In the genomic region with DNA sequence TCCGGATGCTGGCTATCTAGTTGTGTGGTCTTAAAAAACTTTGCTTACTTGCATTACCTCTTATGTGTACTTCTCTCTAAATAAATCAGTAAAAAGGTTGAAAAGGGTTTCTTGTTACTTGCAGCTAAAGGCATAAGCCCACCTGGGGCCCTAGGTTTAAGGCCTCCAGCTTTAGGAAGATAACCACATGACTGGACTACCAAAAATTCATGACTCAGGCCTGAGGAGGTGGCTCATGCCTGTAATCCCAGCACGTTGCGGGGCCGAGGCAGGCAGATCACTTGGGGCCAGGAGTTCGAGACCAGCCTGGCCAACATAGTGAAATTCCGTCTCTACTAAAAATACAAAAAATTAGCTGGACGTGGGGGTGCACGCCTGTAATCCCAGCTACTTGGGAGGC, we compare ENCODE assay signal across 19 cellular contexts.
"Had no signal": no experiment of that assay in that cellular context is flagged by ENCODE, and none has a peak within 500 bp of the region (broad histone marks: within the 10 kb centered on the region; RNA-seq: fewer than 3 reads in every experiment).

No MANE protein-coding gene starts in this region.

- H3K4me1 ChIP-seq: lower lobe of right lung, tibial artery had no signal

- H3K27me3 Mint-ChIP-seq: activated naive CD8-positive, alpha-beta T cell treated with anti-CD3 and anti-CD28 coated beads, Interleukin-2, amount 10 ng/mL, durations not matched to agents 7 days and 5 days; progenitor cell of endocrine pancreas had no signal

- H3K4me3 ChIP-seq: esophagus muscularis mucosa, lower lobe of right lung, right atrium auricular region, tibial artery, uterus had no signal

- H3K36me3 Mint-ChIP-seq: activated naive CD8-positive, alpha-beta T cell treated with anti-CD3 and anti-CD28 coated beads, Interleukin-2, amount 10 ng/mL, durations not matched to agents 7 days and 5 days; immature natural killer cell had no signal

- H3K27ac ChIP-seq: brain microvascular endothelial cell, esophagus muscularis mucosa, lower lobe of right lung, right atrium auricular region, tibial artery, uterus had no signal

- H3K9me3 ChIP-seq: esophagus muscularis mucosa, lower lobe of right lung, right atrium auricular region, tibial artery, uterus had no signal

- ATAC-seq: left cardiac atrium, lower lobe of right lung had no signal

- H3K27me3 ChIP-seq: brain microvascular endothelial cell, esophagus muscularis mucosa, right atrium auricular region, tibial artery, uterus had no signal

- H3K4me1 Mint-ChIP-seq: immature natural killer cell had no signal

- H3K9me3 Mint-ChIP-seq: activated naive CD8-positive, alpha-beta T cell treated with anti-CD3 and anti-CD28 coated beads, Interleukin-2, amount 10 ng/mL, durations not matched to agents 7 days and 5 days; activated T-helper 1 cell treated with anti-CD3 and anti-CD28 coated beads, Interleukin-12 subunit alpha, Interleukin-12 subunit beta, Interleukin-2, Interleukin-4 antibody, amounts not matched to agents 30 ng/mL and 10 ng/mL and 1 ng/mL, durations not matched to agents 14 hours and 24 hours and 36 hours; mesothelial cell of epicardium; nephron progenitor cell; T-helper 2 cell treated with Interferon-gamma antibody and Interleukin-4, amounts not matched to agents 5 μg/mL and 100 μg/mL, for 36 hours had no signal

- H3K27ac Mint-ChIP-seq: activated naive CD8-positive, alpha-beta T cell treated with anti-CD3 and anti-CD28 coated beads, Interleukin-2, amount 10 ng/mL, durations not matched to agents 7 days and 5 days; activated T-helper 1 cell treated with anti-CD3 and anti-CD28 coated beads, Interleukin-12 subunit alpha, Interleukin-12 subunit beta, Interleukin-2, Interleukin-4 antibody, amounts not matched to agents 30 ng/mL and 10 ng/mL and 1 ng/mL, durations not matched to agents 14 hours and 24 hours and 36 hours; immature natural killer cell; mesothelial cell of epicardium; T-helper 2 cell treated with Interferon-gamma antibody and Interleukin-4, amounts not matched to agents 5 μg/mL and 100 μg/mL, for 36 hours had no signal

- H3K4me3 Mint-ChIP-seq: activated naive CD8-positive, alpha-beta T cell treated with anti-CD3 and anti-CD28 coated beads, Interleukin-2, amount 10 ng/mL, durations not matched to agents 7 days and 5 days; activated T-helper 1 cell treated with anti-CD3 and anti-CD28 coated beads, Interleukin-12 subunit alpha, Interleukin-12 subunit beta, Interleukin-2, Interleukin-4 antibody, amounts not matched to agents 30 ng/mL and 10 ng/mL and 1 ng/mL, durations not matched to agents 14 hours and 24 hours and 36 hours; immature natural killer cell; mesothelial cell of epicardium; nephron progenitor cell; T-helper 2 cell treated with Interferon-gamma antibody and Interleukin-4, amounts not matched to agents 5 μg/mL and 100 μg/mL, for 36 hours had no signal

- H3K36me3 ChIP-seq: right atrium auricular region, uterus had no signal

- DNase-seq: activated CD4-positive, CD25-positive, alpha-beta regulatory T cell treated with anti-CD3 and anti-CD28 coated beads, Interleukin-2, amount 50 U/mL, for 72 hours; activated naive CD4-positive, alpha-beta T cell; activated naive CD8-positive, alpha-beta T cell treated with anti-CD3 and anti-CD28 coated beads, Interleukin-2, amount 10 ng/mL, durations not matched to agents 7 days and 5 days; brain microvascular endothelial cell; immature natural killer cell; left cardiac atrium; lower lobe of right lung; nephron progenitor cell; occipital lobe; stimulated activated CD4-positive, alpha-beta T cell treated with anti-CD3 and anti-CD28 coated beads, Interleukin-4, amount 100 ng/mL, for 24 hours; stimulated activated naive CD4-positive, alpha-beta T cell; tibial artery; uterus had no signal
